ENCODE assay signal across 26 cellular contexts in genomic region chr4:110201502-110201901, GRCh38.
"Had no signal": no experiment of that assay in that cellular context is flagged by ENCODE, and none has a peak within 500 bp of the region (broad histone marks: within the 10 kb centered on the region; RNA-seq: fewer than 3 reads in every experiment).

No MANE protein-coding gene starts in this region.

- H3K27ac ChIP-seq: adrenal gland, ascending aorta, colonic mucosa, dorsolateral prefrontal cortex, esophagus squamous epithelium, gastrocnemius medialis, testis, vagina, WERI-Rb-1 had no signal

- H3K36me3 Mint-ChIP-seq: activated naive CD8-positive, alpha-beta T cell; stimulated activated naive B cell treated with anti-CD40 and anti-IgM and Interleukin-4, amounts not matched to agents 10 μg/mL and 1 μg/mL and 100 μg/mL, for 72 hours had no signal

- H3K9me3 Mint-ChIP-seq: effector memory CD8-positive, alpha-beta T cell; nephron progenitor cell had no signal

- H3K4me3 Mint-ChIP-seq: activated CD8-positive, alpha-beta T cell treated with anti-CD3 and anti-CD28 coated beads, Interleukin-2, amount 10 ng/mL, durations not matched to agents 7 days and 5 days; activated naive CD8-positive, alpha-beta T cell; effector memory CD8-positive, alpha-beta T cell; nephron progenitor cell; stimulated activated naive B cell treated with anti-CD40 and anti-IgM and Interleukin-4, amounts not matched to agents 10 μg/mL and 1 μg/mL and 100 μg/mL, for 72 hours had no signal

- H3K4me2 ChIP-seq: smooth muscle cell had no signal

- DNase-seq: activated CD4-positive, alpha-beta T cell treated with anti-CD3 and anti-CD28 coated beads for 1 hour; activated CD4-positive, alpha-beta T cell treated with anti-CD3 and anti-CD28 coated beads, Interleukin-2, amount 50 U/mL, for 1 hour; activated CD8-positive, alpha-beta T cell treated with anti-CD3 and anti-CD28 coated beads, Interleukin-2, amount 10 ng/mL, durations not matched to agents 7 days and 5 days; activated gamma-delta T cell treated with Interleukin-2 at 50 U/mL for 16 hours; activated T-cell treated with anti-CD3 and anti-CD28 coated beads, Interleukin-2, amount 50 U/mL, for 1 hour; adrenal gland; colonic mucosa; dorsolateral prefrontal cortex; effector memory CD8-positive, alpha-beta T cell; esophagus squamous epithelium; gastrocnemius medialis; head of caudate nucleus; hypothalamus; left ventricle myocardium superior; nephron progenitor cell; occipital lobe; stimulated activated CD4-positive, alpha-beta T cell treated with anti-CD3 and anti-CD28 coated beads, Interleukin-2, amount 100 ng/mL, for 48 hours; stimulated activated CD8-positive, alpha-beta memory T cell treated with anti-CD3 and anti-CD28 coated beads, Interleukin-4, amount 100 ng/mL, for 48 hours; stimulated activated naive B cell treated with anti-CD40 and anti-IgM and Interleukin-4, amounts not matched to agents 10 μg/mL and 1 μg/mL and 100 μg/mL, for 72 hours; testis; trophoblast cell; WERI-Rb-1 had no signal

- H3K4me1 ChIP-seq: ascending aorta, colonic mucosa, gastrocnemius medialis, testis had no signal

- H3K27me3 ChIP-seq: adrenal gland, ascending aorta, colonic mucosa, dorsolateral prefrontal cortex, esophagus squamous epithelium, gastrocnemius medialis, testis, vagina had no signal

- H3K4me3 ChIP-seq: adrenal gland, ascending aorta, colonic mucosa, dorsolateral prefrontal cortex, esophagus squamous epithelium, gastrocnemius medialis, smooth muscle cell, testis, vagina had no signal

- H3K27ac Mint-ChIP-seq: activated CD8-positive, alpha-beta T cell treated with anti-CD3 and anti-CD28 coated beads, Interleukin-2, amount 10 ng/mL, durations not matched to agents 7 days and 5 days; effector memory CD8-positive, alpha-beta T cell; nephron progenitor cell; stimulated activated naive B cell treated with anti-CD40 and anti-IgM and Interleukin-4, amounts not matched to agents 10 μg/mL and 1 μg/mL and 100 μg/mL, for 72 hours had no signal

- H3K9me3 ChIP-seq: adrenal gland, ascending aorta, colonic mucosa, esophagus squamous epithelium, gastrocnemius medialis, testis, vagina had no signal

- H3K27me3 Mint-ChIP-seq: activated naive CD8-positive, alpha-beta T cell; effector memory CD8-positive, alpha-beta T cell; stimulated activated naive B cell treated with anti-CD40 and anti-IgM and Interleukin-4, amounts not matched to agents 10 μg/mL and 1 μg/mL and 100 μg/mL, for 72 hours had no signal

- H3K36me3 ChIP-seq: adrenal gland, ascending aorta, colonic mucosa, esophagus squamous epithelium, gastrocnemius medialis, vagina, WERI-Rb-1 had no signal
